1 cellular context compared by ENCODE assay signal in the genomic region with DNA sequence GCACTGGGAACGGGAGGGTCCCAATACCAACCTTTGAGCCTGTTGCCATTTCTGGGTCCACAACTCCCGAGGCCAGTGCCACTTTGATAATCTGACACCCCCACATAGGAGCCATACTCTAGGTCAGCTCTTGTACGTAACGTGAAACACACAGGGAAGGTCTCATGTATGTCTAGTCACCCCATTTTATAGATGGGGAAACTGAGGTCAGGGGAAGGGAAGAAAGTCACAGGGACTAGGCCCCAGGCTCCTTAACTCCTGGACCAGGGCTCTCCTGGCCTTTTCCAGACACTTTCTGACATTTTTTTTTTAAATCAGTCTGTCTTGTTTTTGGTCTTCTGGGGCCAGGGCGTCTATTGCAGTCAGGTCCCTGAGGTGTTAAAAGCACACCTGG.
TF ChIP-seq lines count a peak whose summit lies in the region.

No MANE protein-coding gene starts in this region.

TF ChIP-seq in SK-N-SH treated with all-trans-retinoic acid at 6 μM for 48 hours, 23 proteins besides CTCF, POLR2A, EP300 and RAD21 (continued from another document):
- TF ChIP-seq, protein P1, sequence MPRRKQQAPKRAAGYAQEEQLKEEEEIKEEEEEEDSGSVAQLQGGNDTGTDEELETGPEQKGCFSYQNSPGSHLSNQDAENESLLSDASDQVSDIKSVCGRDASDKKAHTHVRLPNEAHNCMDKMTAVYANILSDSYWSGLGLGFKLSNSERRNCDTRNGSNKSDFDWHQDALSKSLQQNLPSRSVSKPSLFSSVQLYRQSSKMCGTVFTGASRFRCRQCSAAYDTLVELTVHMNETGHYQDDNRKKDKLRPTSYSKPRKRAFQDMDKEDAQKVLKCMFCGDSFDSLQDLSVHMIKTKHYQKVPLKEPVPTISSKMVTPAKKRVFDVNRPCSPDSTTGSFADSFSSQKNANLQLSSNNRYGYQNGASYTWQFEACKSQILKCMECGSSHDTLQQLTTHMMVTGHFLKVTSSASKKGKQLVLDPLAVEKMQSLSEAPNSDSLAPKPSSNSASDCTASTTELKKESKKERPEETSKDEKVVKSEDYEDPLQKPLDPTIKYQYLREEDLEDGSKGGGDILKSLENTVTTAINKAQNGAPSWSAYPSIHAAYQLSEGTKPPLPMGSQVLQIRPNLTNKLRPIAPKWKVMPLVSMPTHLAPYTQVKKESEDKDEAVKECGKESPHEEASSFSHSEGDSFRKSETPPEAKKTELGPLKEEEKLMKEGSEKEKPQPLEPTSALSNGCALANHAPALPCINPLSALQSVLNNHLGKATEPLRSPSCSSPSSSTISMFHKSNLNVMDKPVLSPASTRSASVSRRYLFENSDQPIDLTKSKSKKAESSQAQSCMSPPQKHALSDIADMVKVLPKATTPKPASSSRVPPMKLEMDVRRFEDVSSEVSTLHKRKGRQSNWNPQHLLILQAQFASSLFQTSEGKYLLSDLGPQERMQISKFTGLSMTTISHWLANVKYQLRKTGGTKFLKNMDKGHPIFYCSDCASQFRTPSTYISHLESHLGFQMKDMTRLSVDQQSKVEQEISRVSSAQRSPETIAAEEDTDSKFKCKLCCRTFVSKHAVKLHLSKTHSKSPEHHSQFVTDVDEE (CRISPR knock-in tag; IDR thresholded peaks at IDR 0.05), result no peak
- no peak for TF ChIP-seq PPARA (CRISPR knock-in tag; IDR thresholded peaks at IDR 0.05; ENCODE audit: borderline replicate concordance)
- TF ChIP-seq, protein P2, sequence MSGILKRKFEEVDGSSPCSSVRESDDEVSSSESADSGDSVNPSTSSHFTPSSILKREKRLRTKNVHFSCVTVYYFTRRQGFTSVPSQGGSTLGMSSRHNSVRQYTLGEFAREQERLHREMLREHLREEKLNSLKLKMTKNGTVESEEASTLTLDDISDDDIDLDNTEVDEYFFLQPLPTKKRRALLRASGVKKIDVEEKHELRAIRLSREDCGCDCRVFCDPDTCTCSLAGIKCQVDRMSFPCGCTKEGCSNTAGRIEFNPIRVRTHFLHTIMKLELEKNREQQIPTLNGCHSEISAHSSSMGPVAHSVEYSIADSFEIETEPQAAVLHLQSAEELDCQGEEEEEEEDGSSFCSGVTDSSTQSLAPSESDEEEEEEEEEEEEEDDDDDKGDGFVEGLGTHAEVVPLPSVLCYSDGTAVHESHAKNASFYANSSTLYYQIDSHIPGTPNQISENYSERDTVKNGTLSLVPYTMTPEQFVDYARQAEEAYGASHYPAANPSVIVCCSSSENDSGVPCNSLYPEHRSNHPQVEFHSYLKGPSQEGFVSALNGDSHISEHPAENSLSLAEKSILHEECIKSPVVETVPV (CRISPR knock-in tag; IDR thresholded peaks at IDR 0.05), result no peak
